ENCODE assay signal across 11 cellular contexts in the genomic region with DNA sequence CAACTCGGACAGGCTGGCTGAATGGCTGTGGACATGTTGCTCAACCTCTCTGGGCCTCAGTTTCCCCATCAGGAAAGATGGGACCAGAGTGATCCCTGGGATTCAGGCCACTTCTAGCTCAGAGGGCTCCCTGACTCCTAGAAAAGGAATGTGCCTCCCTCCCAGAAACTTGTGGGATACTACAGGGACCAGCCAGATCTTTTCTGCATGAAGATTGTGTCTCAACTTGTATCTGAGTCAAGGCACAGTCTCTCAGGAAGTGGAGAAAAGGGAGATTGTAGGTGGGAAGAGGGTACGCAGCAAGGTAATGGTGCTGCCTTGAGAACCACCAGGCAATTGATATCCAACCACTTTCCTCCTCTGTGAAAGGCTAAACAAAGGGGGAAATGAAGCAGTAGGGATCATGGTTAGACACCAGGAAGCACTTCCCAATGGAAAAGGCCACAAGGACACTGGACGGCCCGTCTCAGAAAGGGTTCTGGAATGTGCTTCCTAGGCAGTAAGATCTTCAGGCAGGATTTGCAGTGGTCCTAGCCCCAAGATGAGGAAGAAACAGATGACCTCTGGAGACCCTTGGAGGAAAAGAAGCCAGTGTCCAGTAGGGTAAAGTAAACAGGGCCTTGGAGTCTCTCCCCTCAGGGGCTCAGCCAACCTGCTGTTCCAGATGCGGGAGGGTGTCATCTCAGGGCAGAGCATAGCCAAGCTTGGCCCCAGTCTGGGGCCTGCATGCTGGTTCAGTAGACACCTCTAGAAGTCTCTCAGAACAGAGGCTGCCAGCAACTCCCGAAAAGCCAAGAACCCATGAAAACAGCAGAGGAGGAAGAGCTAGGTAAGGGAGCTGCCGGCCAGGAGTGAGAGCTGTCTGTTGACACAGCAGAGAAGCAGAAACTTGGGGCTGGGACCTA. TPM values are rescaled to one million over a fixed set of nuclear protein-coding genes. Genes with fewer than 3 reads are reported as not detected.
DNase-seq lines count a peak whose midpoint lies in the region; ATAC-seq and TF ChIP-seq lines count a peak whose summit lies in the region.
"Had no signal": no experiment of that assay in that cellular context is flagged by ENCODE, and none has a peak within 500 bp of the region (broad histone marks: within the 10 kb centered on the region; RNA-seq: fewer than 3 reads in every experiment).

No MANE protein-coding gene starts in this region.

- H3K4me1 ChIP-seq in BLaER1: peaks cover 62% of the 10 kb centered on the region

- H3K9me3 Mint-ChIP-seq in HFFc6: no peaks in the 10 kb centered on the region
- H3K9me3 Mint-ChIP-seq in effector memory CD8-positive, alpha-beta T cell: no peaks in the 10 kb centered on the region
- H3K9me3 Mint-ChIP-seq in naive thymus-derived CD8-positive, alpha-beta T cell: no peaks in the 10 kb centered on the region

- peaks cover 5% of the 10 kb centered on the region; the same call in 1 of the 2 replicates for H3K36me3 ChIP-seq in BLaER1

- H3K4me1 Mint-ChIP-seq in HFFc6 (ENCODE audit: low read depth): peaks cover 79% of the 10 kb centered on the region
- H3K4me1 Mint-ChIP-seq in effector memory CD8-positive, alpha-beta T cell (ENCODE audit: low read depth in 2 of 2): peaks cover 60 to 71% of the 10 kb centered on the region in 2 donors
- H3K4me1 Mint-ChIP-seq in naive thymus-derived CD8-positive, alpha-beta T cell: peaks cover 42 to 91% (median 79%) of the 10 kb centered on the region in 4 donors

- H3K27ac ChIP-seq in BLaER1: peak overlapping the region; percentile 69
- H3K27ac ChIP-seq: PC-9, VCaP had no signal

- no peaks in the 10 kb centered on the region for H3K9me3 ChIP-seq in BLaER1

- no peak overlapping the region for H3K4me3 ChIP-seq in BLaER1
- H3K4me3 ChIP-seq: PC-9 had no signal

- peak overlapping the region; percentile 66 for H3K4me3 Mint-ChIP-seq in HFFc6
- H3K4me3 Mint-ChIP-seq in effector memory CD8-positive, alpha-beta T cell: peak overlapping the region in 1 of 2 donors; percentile 36
- H3K4me3 Mint-ChIP-seq in naive thymus-derived CD8-positive, alpha-beta T cell: peak overlapping the region in 3 of 10 donors; percentile 0 to 34 (median 33)

- peak; percentile 71 for DNase-seq in HFFc6
- DNase-seq in effector memory CD8-positive, alpha-beta T cell: no peak
- DNase-seq in naive thymus-derived CD8-positive, alpha-beta T cell: no peak
- DNase-seq in GF-D8 (lab: John Stamatoyannopoulos, UW): no peak
- no peak for DNase-seq in NCI-H226
- DNase-seq: stimulated activated CD4-positive, alpha-beta T cell treated with anti-CD3 and anti-CD28 coated beads, Interleukin-2, amount 100 ng/mL, for 24 hours had no signal

- ATAC-seq in effector memory CD8-positive, alpha-beta T cell (replicated peaks): no peak
- no peak for ATAC-seq in naive thymus-derived CD8-positive, alpha-beta T cell
- ATAC-seq in GM21786 (IDR thresholded peaks at IDR 0.05; ENCODE audit: unreplicated experiment): no peak
- no peak for ATAC-seq in GM18867 (IDR thresholded peaks at IDR 0.05; ENCODE audit: unreplicated experiment)

- TF ChIP-seq CTCF in HFFc6 (IDR thresholded peaks at IDR 0.05): no peak

- POLR2A ChIA-PET in naive thymus-derived CD8-positive, alpha-beta T cell (lab: Charles Lee): interaction anchor here (2.9 to 25.7 kb wide), 2 partner anchors 10 to 12 kb away, joined by 11 to 430 read pairs; no protein-coding TSS in a partner anchor

- H3K27ac Mint-ChIP-seq in HFFc6: peak overlapping the region; percentile 93
- peak overlapping the region; percentile 38 to 82 for H3K27ac Mint-ChIP-seq in effector memory CD8-positive, alpha-beta T cell
- peak overlapping the region in 8 of 10 donors; percentile 20 to 63 (median 45) for H3K27ac Mint-ChIP-seq in naive thymus-derived CD8-positive, alpha-beta T cell

- no peaks in the 10 kb centered on the region for H3K36me3 Mint-ChIP-seq in HFFc6 (ENCODE audit: low read depth)
- H3K36me3 Mint-ChIP-seq in effector memory CD8-positive, alpha-beta T cell (ENCODE audit: insufficient read depth): peaks cover 78% of the 10 kb centered on the region
- H3K36me3 Mint-ChIP-seq in naive thymus-derived CD8-positive, alpha-beta T cell: peaks cover 0 to 4% (median 0%) of the 10 kb centered on the region in 3 donors

- H3K9ac ChIP-seq in BLaER1: peak overlapping the region; percentile 62; the same call in 1 of the 2 replicates

- peak overlapping the region; percentile 85 for H3K4me2 ChIP-seq in BLaER1
- H3K4me2 ChIP-seq: PC-9 had no signal

- H3K27me3 Mint-ChIP-seq in HFFc6 (ENCODE audit: insufficient read depth): peaks cover 4% of the 10 kb centered on the region
- H3K27me3 Mint-ChIP-seq in effector memory CD8-positive, alpha-beta T cell: no peaks in the 10 kb centered on the region
- H3K27me3 Mint-ChIP-seq in naive thymus-derived CD8-positive, alpha-beta T cell: no peaks in the 10 kb centered on the region

- no peaks in the 10 kb centered on the region for H3K27me3 ChIP-seq in BLaER1

- peaks cover 94% of the 10 kb centered on the region for H4K20me1 ChIP-seq in BLaER1

RNA-seq across cellular contexts. Expression of a gene that starts 16.8 kb away (rescaled TPM):
- total RNA-seq in HFFc6 (2021; fragmentation: NEBNext Ultra II Directional; extraction: Animal tissue kit (Norgen Biotek cat#: 25700)): 10 to 100 TPM; 19.9 to 28.9 (median 21.0) TPM
- total RNA-seq in naive thymus-derived CD8-positive, alpha-beta T cell: 10 to 100 TPM; 29.0 to 30.7 TPM
- polyA plus RNA-seq in naive thymus-derived CD8-positive, alpha-beta T cell: 1 to 10 TPM; 1.6 to 4.4 (median 4.4) TPM

RNA-seq across cellular contexts. Expression of a gene that starts 37.3 kb away (rescaled TPM):
- total RNA-seq in HFFc6 (2021; fragmentation: NEBNext Ultra II Directional; extraction: Animal tissue kit (Norgen Biotek cat#: 25700)): 10 to 100 TPM; 18.3 to 24.1 (median 20.2) TPM
- total RNA-seq in naive thymus-derived CD8-positive, alpha-beta T cell: 1 to 10 TPM; 1.6 to 2.5 TPM
- 1 to 10 TPM in 1 of 3 donors, under 1 TPM in 2; 0.31 to 2.0 (median 0.39) TPM for polyA plus RNA-seq in naive thymus-derived CD8-positive, alpha-beta T cell

Comparison
In these comparisons a context has a peak if more than half of its experiments do, and no peak if none do; other contexts are left out.
1. RNA of a gene that starts 37.3 kb away (total RNA-seq): 18.3 to 24.1 TPM in HFFc6; 1.6 to 2.5 TPM in naive thymus-derived CD8-positive, alpha-beta T cell; every median in the first group is over 4 times any median in the second.
2. Peak in every context shown above with its lines, with median percentiles within 50 percentile points of each other: H3K27ac Mint-ChIP-seq.